ENCODE assay signal across 10 cellular contexts in the genomic region with DNA sequence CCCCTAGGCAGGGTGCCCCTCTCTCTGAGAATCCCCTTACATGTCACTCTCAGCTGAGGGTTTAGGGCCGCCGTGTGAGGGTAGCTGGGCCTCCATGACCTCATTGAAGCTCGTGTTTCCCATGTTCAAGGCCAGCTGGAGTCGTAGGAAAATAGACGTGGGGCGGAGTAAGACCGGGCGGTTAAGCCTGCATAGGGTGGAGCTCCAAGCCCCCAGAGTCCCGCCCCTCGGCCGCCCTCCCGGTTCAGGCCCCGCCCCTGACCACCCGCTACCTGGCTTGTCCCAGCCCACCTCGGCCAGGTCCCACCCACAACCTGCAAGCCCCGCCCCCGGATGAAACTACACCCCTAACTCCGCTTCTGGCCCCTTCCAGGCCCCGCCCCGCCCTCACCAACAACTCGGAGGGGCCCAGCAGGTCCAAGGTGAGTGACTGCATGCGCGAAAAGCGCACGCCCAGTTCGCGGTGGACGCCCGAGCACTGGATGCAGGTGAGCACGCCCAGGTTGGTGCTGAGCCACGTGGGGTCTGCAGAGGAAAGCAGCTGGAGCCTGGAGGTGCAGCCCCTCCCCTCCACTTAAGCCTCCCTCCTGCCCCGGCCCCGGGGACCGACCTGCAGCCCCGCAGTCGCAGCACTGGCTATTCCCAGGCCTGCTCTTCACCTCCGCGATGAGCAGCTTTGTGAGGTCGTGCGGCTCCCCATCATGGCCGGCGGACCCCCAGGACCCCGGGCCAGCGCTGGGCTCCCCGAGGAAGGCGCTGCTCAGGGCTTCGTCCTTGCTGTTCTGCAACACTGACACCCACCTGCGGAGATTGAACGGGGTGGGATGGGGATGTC. TPM values are rescaled to one million over a fixed set of nuclear protein-coding genes. Genes with fewer than 3 reads are reported as not detected.
DNase-seq lines count a peak whose midpoint lies in the region; ATAC-seq, FAIRE-seq and TF ChIP-seq lines count a peak whose summit lies in the region.
"Had no signal": no experiment of that assay in that cellular context is flagged by ENCODE, and none has a peak within 500 bp of the region (broad histone marks: within the 10 kb centered on the region; RNA-seq: fewer than 3 reads in every experiment).

No MANE protein-coding gene starts in this region.

- no peaks in the 10 kb centered on the region for H3K79me2 ChIP-seq in HepG2 (ENCODE audit: insufficient read depth, low read length)

- no peak overlapping the region for H3K9ac ChIP-seq in HepG2 (ENCODE audit: insufficient read depth, low read depth, low read length)

- CTCF ChIA-PET in HepG2 (lab: Yijun Ruan, JAX; ENCODE audit: low intra/inter-chr PET ratio, low total read pairs), result no interaction called here

- no peak for ATAC-seq in activated naive CD4-positive, alpha-beta T cell treated with anti-CD3 and anti-CD28 coated beads, Interleukin-2, amount 50 U/mL, for 72 hours
- ATAC-seq in HepG2 (no peak), upper lobe of left lung (ENCODE audit: low FRiP score in 2 of 2) (peak; percentile 53 to 83), HG03354 (IDR thresholded peaks at IDR 0.05; ENCODE audit: poor library complexity, severe bottlenecking, unreplicated experiment) (no peak)

- peak; percentile 9 for DNase-seq in activated naive CD4-positive, alpha-beta T cell treated with Interleukin-2 at 50 U/mL for 16 hours
- no peak for DNase-seq in activated naive CD4-positive, alpha-beta T cell treated with anti-CD3 and anti-CD28 coated beads, Interleukin-2, amount 50 U/mL, for 72 hours (ENCODE audit: low spot score in 2 of 2)
- DNase-seq in activated naive CD4-positive, alpha-beta T cell treated with anti-CD3 and anti-CD28 coated beads, Interleukin-2, amount 50 U/mL, for 16 hours, result peak; percentile 27
- no peak for DNase-seq in HepG2 (ENCODE audit: low spot score)
- DNase-seq in upper lobe of left lung, result peak; percentile 86 to 91
- no peak for DNase-seq in KG1 (lab: John Stamatoyannopoulos, UW)
- DNase-seq in GM19239 (ENCODE audit: insufficient read length, low spot score), result no peak
- DNase-seq: NCI-H1436 treated with DMSO at 0.1 percent for 48 hours had no signal

- FAIRE-seq in HepG2 (lab: Jason Lieb, UNC) (no peak), GM19239 (lab: Jason Lieb, UNC) (no peak)

- H3K9me3 ChIP-seq in HepG2 (ENCODE audit: low read length), result no peaks in the 10 kb centered on the region
- H3K9me3 ChIP-seq in upper lobe of left lung, result no peaks in the 10 kb centered on the region

- no TSS peak for BruUV-seq in HepG2 (replicated peaks; lab: Mats Ljungman, UMichigan)

- no peak overlapping the region for H3K27ac ChIP-seq in HepG2 (ENCODE audit: extremely low read length, insufficient read depth, low read length)
- H3K27ac ChIP-seq in upper lobe of left lung, result peak overlapping the region; percentile 48 to 77 (median 54)

- no peaks in the 10 kb centered on the region for H3K36me3 Mint-ChIP-seq in activated naive CD4-positive, alpha-beta T cell treated with anti-CD3 and anti-CD28 coated beads, Interleukin-2, amount 50 U/mL, for 72 hours

- H3K4me3 ChIP-seq in HepG2 (replicated peaks in 1 of 3; ENCODE audit: insufficient read depth in 1 of 3, low read depth in 2 of 3, low read length in 3 of 3), result no peak overlapping the region
- no peak overlapping the region for H3K4me3 ChIP-seq in upper lobe of left lung

- no peak overlapping the region for H3K27ac Mint-ChIP-seq in activated naive CD4-positive, alpha-beta T cell treated with anti-CD3 and anti-CD28 coated beads, Interleukin-2, amount 50 U/mL, for 72 hours
- H3K27ac Mint-ChIP-seq: activated T-helper 2 cell treated with anti-CD3 and anti-CD28 coated beads, Interferon-gamma antibody, Interleukin-2, Interleukin-4, amounts not matched to agents 10 μg/mL and 5 μg/mL and 100 μg/mL, durations not matched to agents 14 hours and 24 hours and 36 hours had no signal

- POLR2A ChIA-PET in HepG2 (lab: Yijun Ruan, JAX), result no interaction called here

- H3K27me3 ChIP-seq in HepG2 (ENCODE audit: control insufficient read depth in 1 of 2, insufficient read depth in 2 of 2, low read length in 2 of 2) (no peaks in the 10 kb centered on the region), upper lobe of left lung (no peaks in the 10 kb centered on the region)

- H4K20me1 ChIP-seq in HepG2 (ENCODE audit: insufficient read depth, low read length), result no peaks in the 10 kb centered on the region

- TF ChIP-seq RAD21 in HepG2 (CRISPR knock-in tag; IDR thresholded peaks at IDR 0.05), result no peak

- 97% methylated on average over 20 of the region's 49 CpGs for WGBS in HepG2 (ENCODE audit: low lambda C conversion rate)
- 75% methylated on average over 13 to 38 of the region's 49 CpGs for WGBS in upper lobe of left lung, 2 donors

- in situ Hi-C loops in HepG2 (cut with HindIII; ENCODE audit: extremely low pct_ligation_motif_present, low pct_unique_long_range_greater_than_20kb), result no loop called here

- TF ChIP-seq EP300 in HepG2 (IDR thresholded peaks at IDR 0.05; ENCODE audit: low read depth in 2 of 2, low read length in 2 of 2) (no peak), HepG2 (CRISPR knock-in tag; IDR thresholded peaks at IDR 0.05; ENCODE audit: borderline replicate concordance) (no peak), upper lobe of left lung (IDR thresholded peaks at IDR 0.05) (no peak)

- intact Hi-C loops in HepG2 (cut with micrococcal nuclease; ENCODE audit: unreplicated experiment), result no loop called here

- H3K4me1 ChIP-seq in HepG2 (ENCODE audit: insufficient read depth, low read length) (no peaks in the 10 kb centered on the region), upper lobe of left lung (peaks cover 0 to 9% (median 3%) of the 10 kb centered on the region in 4 donors)

- no peak overlapping the region for H2AFZ ChIP-seq in HepG2 (ENCODE audit: low read length)

- no peaks in the 10 kb centered on the region for H3K9me3 Mint-ChIP-seq in activated naive CD4-positive, alpha-beta T cell treated with anti-CD3 and anti-CD28 coated beads, Interleukin-2, amount 50 U/mL, for 72 hours
- H3K9me3 Mint-ChIP-seq: activated T-helper 2 cell treated with anti-CD3 and anti-CD28 coated beads, Interferon-gamma antibody, Interleukin-2, Interleukin-4, amounts not matched to agents 10 μg/mL and 5 μg/mL and 100 μg/mL, durations not matched to agents 14 hours and 24 hours and 36 hours had no signal

- H3K36me3 ChIP-seq in HepG2 (replicated peaks in 1 of 2; ENCODE audit: control insufficient read depth in 1 of 2, insufficient read depth in 2 of 2, low read length in 2 of 2), result peaks cover 20 to 57% of the 10 kb centered on the region in 2 experiments
- H3K36me3 ChIP-seq in upper lobe of left lung, result peaks cover 0 to 63% (median 22%) of the 10 kb centered on the region in 4 donors

- no peak for TF ChIP-seq POLR2A in HepG2 (IDR thresholded peaks at IDR 0.05; ENCODE audit: insufficient read depth in 1 of 2, low read depth in 2 of 2, low read length in 2 of 2)
- no peak for TF ChIP-seq POLR2A in upper lobe of left lung (IDR thresholded peaks at IDR 0.05)

- no peak overlapping the region for H3K4me2 ChIP-seq in HepG2 (ENCODE audit: low read depth, low read length)

- TF ChIP-seq CTCF in HepG2 (CRISPR knock-in tag; IDR thresholded peaks at IDR 0.05) (no peak), upper lobe of left lung (IDR thresholded peaks at IDR 0.05) (no peak)

RNA-seq across cellular contexts. Expression of a gene that starts 12.2 kb away (rescaled TPM):
- total RNA-seq in activated naive CD4-positive, alpha-beta T cell treated with anti-CD3 and anti-CD28 coated beads, Interleukin-2, amount 50 U/mL, for 72 hours, result 10 to 100 TPM; 10.5 to 19.2 TPM
- total RNA-seq in HepG2 (2016; rRNA removed; fragmentation: Illumina TruSeq; extraction: Trizol), result 81.5 and 84.6 TPM in 2 replicates
- total RNA-seq in HepG2 (2016; cell fraction: cytosol; rRNA removed; fragmentation: Illumina TruSeq; extraction: Trizol; ENCODE audit: low read depth), result 62.6 and 67.5 TPM in 2 replicates
- total RNA-seq in HepG2 (2016; cell fraction: insoluble cytoplasmic fraction; rRNA removed; fragmentation: Illumina TruSeq; extraction: Trizol), result 77.6 and 83.3 TPM in 2 replicates
- 58.1 and 63.2 TPM in 2 replicates for total RNA-seq in HepG2 (2016; cell fraction: membrane; rRNA removed; fragmentation: Illumina TruSeq; extraction: Trizol)
- 55.6 and 64.4 TPM in 2 replicates for total RNA-seq in HepG2 (2016; cell fraction: nucleus; rRNA removed; fragmentation: Illumina TruSeq; extraction: Trizol)
- 55.5 and 57.9 TPM in 2 replicates for polyA plus RNA-seq in HepG2 (2011; rRNA removed)
- 41.6 and 53.2 TPM in 2 replicates for polyA plus RNA-seq in HepG2 (2011; cell fraction: cytosol; rRNA removed)
- 94.8 and 103 TPM in 2 replicates for polyA plus RNA-seq in HepG2 (2011; cell fraction: nucleus; rRNA removed)
- 43.1 and 68.0 TPM in 2 replicates for polyA plus RNA-seq in HepG2 (2012)
- polyA plus RNA-seq in HepG2 (2016; cell fraction: cytosol; fragmentation: Illumina TruSeq; extraction: Trizol; ENCODE audit: low read depth), result 77.6 and 80.8 TPM in 2 replicates
- polyA plus RNA-seq in HepG2 (2016; cell fraction: insoluble cytoplasmic fraction; fragmentation: Illumina TruSeq; extraction: Trizol; ENCODE audit: low read depth), result 107 and 119 TPM in 2 replicates
- 67.2 and 70.2 TPM in 2 replicates for polyA plus RNA-seq in HepG2 (2016; cell fraction: membrane; fragmentation: Illumina TruSeq; extraction: Trizol; ENCODE audit: low read depth)
- polyA plus RNA-seq in HepG2 (2016; cell fraction: nucleus; fragmentation: Illumina TruSeq; extraction: Trizol; ENCODE audit: insufficient read depth, low read depth), result 133 and 140 TPM in 2 replicates
- 2.4 and 21.3 TPM in 2 replicates for polyA minus RNA-seq in HepG2 (2011; rRNA and poly(A)+ RNA removed; ENCODE audit: low replicate concordance)
- polyA minus RNA-seq in HepG2 (2011; cell fraction: cytosol; rRNA and poly(A)+ RNA removed), result 14.4 and 14.5 TPM in 2 replicates
- 28.3 and 31.7 TPM in 2 replicates for polyA minus RNA-seq in HepG2 (2011; cell fraction: nucleus; rRNA and poly(A)+ RNA removed)
- total RNA-seq in upper lobe of left lung, result 100 to 1,000 TPM in 1 of 6 donors, 10 to 100 TPM in 5; 32.5 to 141 (median 42.9) TPM

RNA-seq across cellular contexts. Expression of a gene that starts 47.2 kb away (rescaled TPM):
- under 1 TPM; 0.95 to 0.98 TPM for total RNA-seq in activated naive CD4-positive, alpha-beta T cell treated with anti-CD3 and anti-CD28 coated beads, Interleukin-2, amount 50 U/mL, for 72 hours
- total RNA-seq in HepG2 (2016; rRNA removed; fragmentation: Illumina TruSeq; extraction: Trizol) (28.6 and 37.0 TPM in 2 replicates), upper lobe of left lung (10 to 100 TPM; 29.5 to 47.2 (median 41.8) TPM)
- 2.7 and 3.4 TPM in 2 replicates for total RNA-seq in HepG2 (2016; cell fraction: cytosol; rRNA removed; fragmentation: Illumina TruSeq; extraction: Trizol; ENCODE audit: low read depth)
- total RNA-seq in HepG2 (2016; cell fraction: insoluble cytoplasmic fraction; rRNA removed; fragmentation: Illumina TruSeq; extraction: Trizol), result 22.9 and 36.7 TPM in 2 replicates
- 11.2 and 12.2 TPM in 2 replicates for total RNA-seq in HepG2 (2016; cell fraction: membrane; rRNA removed; fragmentation: Illumina TruSeq; extraction: Trizol)
- total RNA-seq in HepG2 (2016; cell fraction: nucleus; rRNA removed; fragmentation: Illumina TruSeq; extraction: Trizol), result 38.3 and 42.3 TPM in 2 replicates
- 32.6 and 39.4 TPM in 2 replicates for polyA plus RNA-seq in HepG2 (2011; rRNA removed)
- polyA plus RNA-seq in HepG2 (2011; cell fraction: cytosol; rRNA removed), result 15.0 and 17.0 TPM in 2 replicates
- 159 and 182 TPM in 2 replicates for polyA plus RNA-seq in HepG2 (2011; cell fraction: nucleus; rRNA removed)
- polyA plus RNA-seq in HepG2 (2012), result 11.8 and 19.4 TPM in 2 replicates
- polyA plus RNA-seq in HepG2 (2016; cell fraction: cytosol; fragmentation: Illumina TruSeq; extraction: Trizol; ENCODE audit: low read depth), result 1.9 and 2.7 TPM in 2 replicates
- polyA plus RNA-seq in HepG2 (2016; cell fraction: insoluble cytoplasmic fraction; fragmentation: Illumina TruSeq; extraction: Trizol; ENCODE audit: low read depth), result 17.8 and 23.3 TPM in 2 replicates
- 5.9 and 6.1 TPM in 2 replicates for polyA plus RNA-seq in HepG2 (2016; cell fraction: membrane; fragmentation: Illumina TruSeq; extraction: Trizol; ENCODE audit: low read depth)
- polyA plus RNA-seq in HepG2 (2016; cell fraction: nucleus; fragmentation: Illumina TruSeq; extraction: Trizol; ENCODE audit: insufficient read depth, low read depth), result 81.5 and 89.0 TPM in 2 replicates
- 8.3 and 44.4 TPM in 2 replicates for polyA minus RNA-seq in HepG2 (2011; rRNA and poly(A)+ RNA removed; ENCODE audit: low replicate concordance)
- 11.9 and 18.9 TPM in 2 replicates for polyA minus RNA-seq in HepG2 (2011; cell fraction: cytosol; rRNA and poly(A)+ RNA removed)
- 19.4 and 24.2 TPM in 2 replicates for polyA minus RNA-seq in HepG2 (2011; cell fraction: nucleus; rRNA and poly(A)+ RNA removed)
- total RNA-seq: activated T-helper 2 cell treated with anti-CD3 and anti-CD28 coated beads, Interferon-gamma antibody, Interleukin-2, Interleukin-4, amounts not matched to agents 10 μg/mL and 5 μg/mL and 100 μg/mL, durations not matched to agents 14 hours and 24 hours and 36 hours had no signal

Comparison
In these comparisons a context has a peak if more than half of its experiments do, and no peak if none do; other contexts are left out.
1. DNase-seq: peak in activated naive CD4-positive, alpha-beta T cell treated with Interleukin-2 at 50 U/mL for 16 hours (single experiment), activated naive CD4-positive, alpha-beta T cell treated with anti-CD3 and anti-CD28 coated beads, Interleukin-2, amount 50 U/mL, for 16 hours (single experiment) and upper lobe of left lung (2 of 2); none in activated naive CD4-positive, alpha-beta T cell treated with anti-CD3 and anti-CD28 coated beads, Interleukin-2, amount 50 U/mL, for 72 hours (0 of 2), HepG2 (single experiment), KG1 (single experiment) and GM19239 (single experiment).
2. ATAC-seq: peak in upper lobe of left lung (2 of 2); none in activated naive CD4-positive, alpha-beta T cell treated with anti-CD3 and anti-CD28 coated beads, Interleukin-2, amount 50 U/mL, for 72 hours (0 of 2), HepG2 (single experiment) and HG03354 (single experiment).